In the genomic region with DNA sequence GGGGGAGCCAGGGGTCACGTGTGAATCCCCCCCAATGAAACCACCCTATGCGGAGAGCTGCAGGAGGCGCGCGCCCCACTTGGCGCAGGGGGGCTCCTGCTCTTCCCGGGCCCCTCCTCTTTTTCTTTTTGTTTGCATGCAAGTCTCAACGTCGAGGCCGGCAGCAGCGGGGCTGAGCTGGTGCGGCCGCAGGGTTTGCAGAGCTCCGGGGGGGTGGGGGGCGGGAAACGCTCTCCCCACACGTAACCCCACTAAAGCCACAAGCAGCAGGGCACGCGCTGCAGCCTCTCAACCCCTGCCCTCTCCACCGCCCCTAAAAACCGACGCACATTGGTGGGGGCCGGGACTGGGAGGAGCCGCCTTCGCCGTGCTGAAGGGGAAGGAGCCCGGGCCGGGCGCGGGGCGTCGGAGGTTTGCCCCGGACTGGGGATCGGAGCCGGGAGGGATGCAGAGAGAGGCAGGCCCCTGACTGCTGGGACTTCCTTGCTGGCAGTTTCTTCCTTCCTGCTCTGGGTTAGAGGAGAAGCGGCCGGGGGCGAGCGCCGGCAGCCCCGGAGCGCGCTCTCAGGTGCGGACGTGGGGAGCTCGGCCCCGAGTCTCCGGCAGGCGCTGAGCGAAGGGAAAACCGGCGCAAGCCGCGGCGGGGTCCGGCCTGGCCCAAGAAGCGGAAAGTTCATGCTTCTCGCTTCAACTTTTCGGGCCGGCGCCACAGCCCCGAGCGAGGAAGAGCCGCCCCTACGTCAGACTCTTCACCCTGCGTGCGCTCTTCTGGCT, we compare ENCODE assay signal across 8 cellular contexts. TPM values are rescaled to one million over a fixed set of nuclear protein-coding genes. Genes with fewer than 3 reads are reported as not detected.
DNase-seq lines count a peak whose midpoint lies in the region; ATAC-seq and TF ChIP-seq lines count a peak whose summit lies in the region.

No MANE protein-coding gene starts in this region.

- TF ChIP-seq CTCF in CD14-positive monocyte (IDR thresholded peaks at IDR 0.05), result no peak
- TF ChIP-seq CTCF in astrocyte of the spinal cord (IDR thresholded peaks at IDR 0.05; ENCODE audit: low read depth, low read length), result no peak

- DNase-seq in CD14-positive monocyte (ENCODE audit: low spot score) (no peak), astrocyte of the spinal cord (ENCODE audit: low read depth, low spot score) (peak; percentile 31), iris pigment epithelial cell (ENCODE audit: low read depth) (peak; percentile 31), pons (ENCODE audit: low spot score) (no peak)
- peak; percentile 63 for DNase-seq in T-helper 2 cell treated with Interferon-gamma antibody and Interleukin-4, amounts not matched to agents 5 μg/mL and 100 μg/mL, for 36 hours (ENCODE audit: low spot score)
- DNase-seq in stimulated activated CD4-positive, alpha-beta T cell treated with anti-CD3 and anti-CD28 coated beads, Interleukin-1b, Interleukin-23, amount 100 ng/mL, for 4 hours (ENCODE audit: low read depth in 2 of 2), result peak; percentile 46 to 54

- peaks cover 20% of the 10 kb centered on the region for H3K4me1 ChIP-seq in HUES64 (ENCODE audit: insufficient read depth, low read length)

- H3K27ac ChIP-seq in HUES64 (ENCODE audit: low read depth, low read length), result peak overlapping the region; percentile 79; the same call in 1 of the 2 replicates

- peaks cover 12% of the 10 kb centered on the region for H3K36me3 ChIP-seq in HUES64 (ENCODE audit: insufficient read depth, low read length)

- peaks cover 48% of the 10 kb centered on the region for H3K27me3 ChIP-seq in HUES64 (ENCODE audit: insufficient read depth, low read length)

- H3K36me3 Mint-ChIP-seq in CD14-positive monocyte, result peaks cover 2 to 15% of the 10 kb centered on the region in 2 donors
- peaks cover 30% of the 10 kb centered on the region for H3K36me3 Mint-ChIP-seq in T-helper 2 cell treated with Interferon-gamma antibody and Interleukin-4, amounts not matched to agents 5 μg/mL and 100 μg/mL, for 36 hours (ENCODE audit: low read depth)

- no peaks in the 10 kb centered on the region for H3K9me3 ChIP-seq in HUES64 (ENCODE audit: insufficient read depth, low read depth, low read length)

- H3K4me1 Mint-ChIP-seq in CD14-positive monocyte, result peaks cover 24% of the 10 kb centered on the region
- peaks cover 57% of the 10 kb centered on the region for H3K4me1 Mint-ChIP-seq in T-helper 2 cell treated with Interferon-gamma antibody and Interleukin-4, amounts not matched to agents 5 μg/mL and 100 μg/mL, for 36 hours (ENCODE audit: low read depth)

- H3K27ac Mint-ChIP-seq in CD14-positive monocyte, result peak overlapping the region in 1 of 7 donors; percentile 26
- peak overlapping the region; percentile 85 for H3K27ac Mint-ChIP-seq in T-helper 2 cell treated with Interferon-gamma antibody and Interleukin-4, amounts not matched to agents 5 μg/mL and 100 μg/mL, for 36 hours

- in situ Hi-C loops in astrocyte of the spinal cord (cut with HindIII; ENCODE audit: low sequenced_read_pairs), result no loop called here

- WGBS in HUES64, result under 1% methylated on average over 63 of the region's 67 CpGs

- peaks cover 57 to 76% (median 58%) of the 10 kb centered on the region in 3 donors for H3K27me3 Mint-ChIP-seq in CD14-positive monocyte (ENCODE audit: low read depth in 3 of 3)
- H3K27me3 Mint-ChIP-seq in T-helper 2 cell treated with Interferon-gamma antibody and Interleukin-4, amounts not matched to agents 5 μg/mL and 100 μg/mL, for 36 hours (ENCODE audit: low read depth), result peaks cover 10% of the 10 kb centered on the region

- H3K9me3 Mint-ChIP-seq in CD14-positive monocyte, result peaks cover 0 to 9% (median 8%) of the 10 kb centered on the region in 7 donors
- no peaks in the 10 kb centered on the region for H3K9me3 Mint-ChIP-seq in T-helper 2 cell treated with Interferon-gamma antibody and Interleukin-4, amounts not matched to agents 5 μg/mL and 100 μg/mL, for 36 hours

- H3K4me3 Mint-ChIP-seq in CD14-positive monocyte, result peak overlapping the region; percentile 87 to 94
- peak overlapping the region; percentile 82 for H3K4me3 Mint-ChIP-seq in T-helper 2 cell treated with Interferon-gamma antibody and Interleukin-4, amounts not matched to agents 5 μg/mL and 100 μg/mL, for 36 hours

- H3K4me3 ChIP-seq in HUES64 (ENCODE audit: low read length) (peak overlapping the region; percentile 79), astrocyte of the spinal cord (ENCODE audit: low read depth, low read length) (peak overlapping the region; percentile 61)

- peak overlapping the region; percentile 82 for H3K9ac ChIP-seq in HUES64 (ENCODE audit: low read depth, low read length)

- intact Hi-C loops in CD14-positive monocyte (cut with micrococcal nuclease), result no loop called here

- ATAC-seq in GM19438 (IDR thresholded peaks at IDR 0.05; ENCODE audit: low read depth, unreplicated experiment), result peak; percentile 28

RNA-seq across cellular contexts. Expression of gene LBH, which starts 0.9 kb away (rescaled TPM):
- under 1 TPM; 0.42 to 0.76 TPM for polyA plus RNA-seq in CD14-positive monocyte
- 16.6 TPM for polyA plus RNA-seq in HUES64 (2013, experiment 1 of 2)
- polyA plus RNA-seq in HUES64 (2013, experiment 2 of 2), result 18.7 TPM

Comparison
In these comparisons a context has a peak if more than half of its experiments do, and no peak if none do; other contexts are left out.
1. DNase-seq: peak in T-helper 2 cell treated with Interferon-gamma antibody and Interleukin-4, amounts not matched to agents 5 μg/mL and 100 μg/mL, for 36 hours (single experiment), astrocyte of the spinal cord (single experiment), iris pigment epithelial cell (single experiment) and stimulated activated CD4-positive, alpha-beta T cell treated with anti-CD3 and anti-CD28 coated beads, Interleukin-1b, Interleukin-23, amount 100 ng/mL, for 4 hours (2 of 2); none in CD14-positive monocyte (single experiment) and pons (single experiment).